8 cellular contexts compared by ENCODE assay signal in genomic region chr2:150610670-150611279, GRCh38.
DNase-seq lines count a peak whose midpoint lies in the region; ATAC-seq and TF ChIP-seq lines count a peak whose summit lies in the region.

No MANE protein-coding gene starts in this region.

- peaks cover 55% of the 10 kb centered on the region for H3K4me1 Mint-ChIP-seq in chondrocyte (ENCODE audit: low read depth)
- peaks cover 56% of the 10 kb centered on the region for H3K4me1 Mint-ChIP-seq in osteocyte (ENCODE audit: unreplicated experiment)

- H2AFZ ChIP-seq in Loucy (ENCODE audit: low read length): no peak overlapping the region

- H3K27ac Mint-ChIP-seq in chondrocyte (ENCODE audit: unreplicated experiment): no peak overlapping the region
- H3K27ac Mint-ChIP-seq in osteocyte (ENCODE audit: unreplicated experiment): peak overlapping the region; percentile 53

- DNase-seq in AG08395 (ENCODE audit: low spot score) (peak; percentile 60), chondrocyte (ENCODE audit: low spot score) (no peak), osteocyte (ENCODE audit: extremely low spot score, unreplicated experiment) (no peak)
- DNase-seq in activated naive CD4-positive, alpha-beta T cell treated with Interleukin-2 at 50 U/mL for 16 hours: no peak

- no peaks in the 10 kb centered on the region for H3F3A ChIP-seq in Loucy (ENCODE audit: low read depth)

- H3K9me2 ChIP-seq in Loucy (replicated peaks; ENCODE audit: low read depth, low read length): no peaks in the 10 kb centered on the region

- no peaks in the 10 kb centered on the region for H3K27me3 ChIP-seq in Loucy (ENCODE audit: insufficient read depth, low read length, poor library complexity, severe bottlenecking)

- no peak overlapping the region for H3K4me3 Mint-ChIP-seq in chondrocyte (ENCODE audit: unreplicated experiment)
- H3K4me3 Mint-ChIP-seq in osteocyte (ENCODE audit: unreplicated experiment): no peak overlapping the region

- no peak overlapping the region for H3K4me2 ChIP-seq in Loucy (ENCODE audit: low read depth, low read length, poor library complexity, severe bottlenecking)

- no peaks in the 10 kb centered on the region for H4K20me1 ChIP-seq in Loucy (ENCODE audit: insufficient read depth, low read length, poor library complexity, severe bottlenecking)

- H3K9me3 ChIP-seq in Loucy (ENCODE audit: insufficient read depth, low read depth, low read length): no peaks in the 10 kb centered on the region

- H3K27me3 Mint-ChIP-seq in chondrocyte (ENCODE audit: low read depth) (no peaks in the 10 kb centered on the region), osteocyte (ENCODE audit: unreplicated experiment) (no peaks in the 10 kb centered on the region)

- H3K4me3 ChIP-seq in Loucy (ENCODE audit: low read length, poor library complexity, severe bottlenecking): no peak overlapping the region

- H3K79me2 ChIP-seq in Loucy (ENCODE audit: insufficient read depth, low read length): no peaks in the 10 kb centered on the region

- H3K9ac ChIP-seq in Loucy (ENCODE audit: low read depth, low read length, poor library complexity, severe bottlenecking): no peak overlapping the region

- TF ChIP-seq CTCF in Loucy (conservative IDR thresholded peaks at IDR 0.05; ENCODE audit: low read length): peak; percentile 79
- TF ChIP-seq CTCF in chondrocyte (IDR thresholded peaks at IDR 0.05): peak; percentile 85
- peak; percentile 64 for TF ChIP-seq CTCF in osteocyte (IDR thresholded peaks at IDR 0.05)

- peak; percentile 39 for ATAC-seq in GM19025 (IDR thresholded peaks at IDR 0.05; ENCODE audit: low read depth, unreplicated experiment)
- no peak for ATAC-seq in HG02763 (IDR thresholded peaks at IDR 0.05; ENCODE audit: unreplicated experiment)
- no peak for ATAC-seq in HG02884 (IDR thresholded peaks at IDR 0.05; ENCODE audit: unreplicated experiment)

- peaks cover 3% of the 10 kb centered on the region for H3K4me1 ChIP-seq in Loucy (ENCODE audit: insufficient read depth, low read length, poor library complexity, severe bottlenecking)

- H3K36me3 Mint-ChIP-seq in chondrocyte (ENCODE audit: low read depth) (peaks cover 1% of the 10 kb centered on the region), osteocyte (ENCODE audit: unreplicated experiment) (no peaks in the 10 kb centered on the region)

- H3K9me3 Mint-ChIP-seq in chondrocyte (ENCODE audit: low read depth) (no peaks in the 10 kb centered on the region), osteocyte (ENCODE audit: unreplicated experiment) (no peaks in the 10 kb centered on the region)

- no peaks in the 10 kb centered on the region for H3K36me3 ChIP-seq in Loucy (ENCODE audit: insufficient read depth, low read length)
